10 cellular contexts compared by ENCODE assay signal in genomic region chr11:2687223-2687530, GRCh38.
"Had no signal": no experiment of that assay in that cellular context is flagged by ENCODE, and none has a peak within 500 bp of the region (broad histone marks: within the 10 kb centered on the region; RNA-seq: fewer than 3 reads in every experiment).

No MANE protein-coding gene starts in this region.

- H3K27me3 ChIP-seq: breast epithelium, esophagus muscularis mucosa had no signal

- DNase-seq: anterior cingulate cortex, hippocampal formation, left ventricle myocardium inferior, occipital lobe had no signal

- ATAC-seq: natural killer cell treated with Interleukin-12 subunit alpha and Interleukin-12 subunit beta and Interleukin-15 and Interleukin-18, amount 100 ng/mL, for 72 hours had no signal

- H3K4me3 ChIP-seq: breast epithelium, esophagus muscularis mucosa, left ventricle myocardium inferior, prostate gland had no signal

- H3K36me3 ChIP-seq: breast epithelium, esophagus muscularis mucosa, prostate gland had no signal

- H3K9me3 ChIP-seq: breast epithelium, esophagus muscularis mucosa, left ventricle myocardium inferior, prostate gland had no signal

- H3K4me1 ChIP-seq: breast epithelium, prostate gland had no signal

- FAIRE-seq: colon, keratinocyte had no signal

- H3K27ac ChIP-seq: esophagus muscularis mucosa, left ventricle myocardium inferior, prostate gland had no signal
